Comparison of ENCODE assay signal across 9 cellular contexts in the genomic region with DNA sequence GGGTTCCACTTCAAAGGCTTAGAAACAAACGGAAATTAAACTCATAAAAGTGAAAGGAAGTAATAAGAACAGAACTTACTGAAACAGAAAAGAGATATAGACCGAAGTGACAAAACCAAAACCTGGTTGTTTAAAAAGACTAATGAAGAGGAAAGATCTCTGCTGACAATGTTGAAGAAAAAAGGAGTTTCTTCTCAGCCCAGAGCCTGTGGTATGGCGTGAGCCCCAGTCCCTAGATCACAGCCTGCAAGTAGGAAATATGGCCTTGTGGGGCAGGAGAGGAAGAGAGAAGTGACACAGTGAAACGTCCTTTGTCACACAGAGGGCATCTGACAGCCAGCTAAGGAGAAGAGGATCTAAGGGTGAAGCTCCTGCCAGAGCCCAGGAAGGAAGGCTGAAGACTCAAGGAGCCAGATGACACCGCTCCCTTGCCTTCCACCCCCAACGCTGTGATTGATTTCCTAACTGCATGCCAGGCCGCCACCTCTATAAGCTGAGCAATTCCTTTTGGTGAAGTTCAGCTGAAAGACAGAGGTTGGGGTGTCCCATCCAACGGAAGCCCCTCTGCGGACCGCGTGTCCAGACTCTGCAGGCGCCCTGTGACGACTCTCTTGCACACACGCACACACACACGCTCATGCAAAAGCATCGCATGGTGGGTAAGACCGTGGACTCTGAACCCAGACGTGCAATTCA.
DNase-seq lines count a peak whose midpoint lies in the region; ATAC-seq and TF ChIP-seq lines count a peak whose summit lies in the region.
"Had no signal": no experiment of that assay in that cellular context is flagged by ENCODE, and none has a peak within 500 bp of the region (broad histone marks: within the 10 kb centered on the region; RNA-seq: fewer than 3 reads in every experiment).

No MANE protein-coding gene starts in this region.

- H3K27ac Mint-ChIP-seq in activated T-helper 1 cell treated with anti-CD3 and anti-CD28 coated beads, Interleukin-12 subunit alpha, Interleukin-12 subunit beta, Interleukin-2, Interleukin-4 antibody, amounts not matched to agents 30 ng/mL and 10 ng/mL and 1 ng/mL, durations not matched to agents 14 hours and 24 hours and 36 hours, result peak overlapping the region; percentile 93

- H3K36me3 ChIP-seq in psoas muscle (ENCODE audit: insufficient read depth in 1 of 2, low read depth in 1 of 2), result no peaks in the 10 kb centered on the region
- H3K36me3 ChIP-seq: thoracic aorta had no signal

- ATAC-seq in GM18870 (IDR thresholded peaks at IDR 0.05; ENCODE audit: unreplicated experiment), result peak; percentile 69
- ATAC-seq in HG03139 (IDR thresholded peaks at IDR 0.05; ENCODE audit: unreplicated experiment), result peak; percentile 75
- ATAC-seq in psoas muscle, result peak; percentile 53 to 62 (median 57)
- no peak for ATAC-seq in esophagus mucosa

- no peaks in the 10 kb centered on the region for H3K27me3 Mint-ChIP-seq in activated T-helper 1 cell treated with anti-CD3 and anti-CD28 coated beads, Interleukin-12 subunit alpha, Interleukin-12 subunit beta, Interleukin-2, Interleukin-4 antibody, amounts not matched to agents 30 ng/mL and 10 ng/mL and 1 ng/mL, durations not matched to agents 14 hours and 24 hours and 36 hours (ENCODE audit: insufficient read depth)

- no peaks in the 10 kb centered on the region for H3K27me3 ChIP-seq in psoas muscle (ENCODE audit: insufficient read depth in 3 of 3, low read length in 2 of 3)

- H3K9me3 ChIP-seq in psoas muscle, result no peaks in the 10 kb centered on the region
- H3K9me3 ChIP-seq: thoracic aorta had no signal

- TF ChIP-seq CTCF in psoas muscle (IDR thresholded peaks at IDR 0.05), result no peak

- intact Hi-C loops in activated T-helper 1 cell treated with anti-CD3 and anti-CD28 coated beads, Interleukin-12 subunit alpha, Interleukin-12 subunit beta, Interleukin-2, Interleukin-4 antibody, amounts not matched to agents 30 ng/mL and 10 ng/mL and 1 ng/mL, durations not matched to agents 14 hours and 24 hours and 36 hours (cut with micrococcal nuclease), result loop anchor here (1.0 to 10.0 kb wide), 8 partner anchors 8 to 875 kb away; a partner anchor contains a TSS
- intact Hi-C loops in psoas muscle (cut with DNase I), result no loop called here

- peaks cover 19% of the 10 kb centered on the region for H3K36me3 Mint-ChIP-seq in activated T-helper 1 cell treated with anti-CD3 and anti-CD28 coated beads, Interleukin-12 subunit alpha, Interleukin-12 subunit beta, Interleukin-2, Interleukin-4 antibody, amounts not matched to agents 30 ng/mL and 10 ng/mL and 1 ng/mL, durations not matched to agents 14 hours and 24 hours and 36 hours (ENCODE audit: low read depth)

- peaks cover 83% of the 10 kb centered on the region for H3K4me1 Mint-ChIP-seq in activated T-helper 1 cell treated with anti-CD3 and anti-CD28 coated beads, Interleukin-12 subunit alpha, Interleukin-12 subunit beta, Interleukin-2, Interleukin-4 antibody, amounts not matched to agents 30 ng/mL and 10 ng/mL and 1 ng/mL, durations not matched to agents 14 hours and 24 hours and 36 hours (ENCODE audit: low read depth)

- peaks cover 92% of the 10 kb centered on the region for H3K4me1 ChIP-seq in psoas muscle

- 69 to 87% (median 74%) methylated on average over 18 of the region's 18 CpGs for WGBS in psoas muscle, 3 donors

- H3K9me3 Mint-ChIP-seq in activated T-helper 1 cell treated with anti-CD3 and anti-CD28 coated beads, Interleukin-12 subunit alpha, Interleukin-12 subunit beta, Interleukin-2, Interleukin-4 antibody, amounts not matched to agents 30 ng/mL and 10 ng/mL and 1 ng/mL, durations not matched to agents 14 hours and 24 hours and 36 hours, result peaks cover 9% of the 10 kb centered on the region

- peak overlapping the region; percentile 83 for H3K4me3 Mint-ChIP-seq in activated T-helper 1 cell treated with anti-CD3 and anti-CD28 coated beads, Interleukin-12 subunit alpha, Interleukin-12 subunit beta, Interleukin-2, Interleukin-4 antibody, amounts not matched to agents 30 ng/mL and 10 ng/mL and 1 ng/mL, durations not matched to agents 14 hours and 24 hours and 36 hours

- no peak for DNase-seq in activated T-helper 1 cell treated with anti-CD3 and anti-CD28 coated beads, Interleukin-12 subunit alpha, Interleukin-12 subunit beta, Interleukin-2, Interleukin-4 antibody, amounts not matched to agents 30 ng/mL and 10 ng/mL and 1 ng/mL, durations not matched to agents 14 hours and 24 hours and 36 hours (ENCODE audit: low spot score)
- DNase-seq in psoas muscle (peak in 1 of 2 donors; percentile 63), DMS79 (lab: John Stamatoyannopoulos, UW) (no peak), NCI-H1694 treated with DMSO at 0.1 percent for 48 hours (lab: John Stamatoyannopoulos, UW) (no peak), NCI-H446 treated with DMSO at 0.1 percent for 48 hours (lab: John Stamatoyannopoulos, UW) (no peak)

- no peak overlapping the region for H3K4me3 ChIP-seq in psoas muscle
- H3K4me3 ChIP-seq: thoracic aorta had no signal

- peak overlapping the region; percentile 86 for H3K27ac ChIP-seq in psoas muscle
- H3K27ac ChIP-seq: thoracic aorta had no signal
